22 cellular contexts compared by ENCODE assay signal in the genomic region with DNA sequence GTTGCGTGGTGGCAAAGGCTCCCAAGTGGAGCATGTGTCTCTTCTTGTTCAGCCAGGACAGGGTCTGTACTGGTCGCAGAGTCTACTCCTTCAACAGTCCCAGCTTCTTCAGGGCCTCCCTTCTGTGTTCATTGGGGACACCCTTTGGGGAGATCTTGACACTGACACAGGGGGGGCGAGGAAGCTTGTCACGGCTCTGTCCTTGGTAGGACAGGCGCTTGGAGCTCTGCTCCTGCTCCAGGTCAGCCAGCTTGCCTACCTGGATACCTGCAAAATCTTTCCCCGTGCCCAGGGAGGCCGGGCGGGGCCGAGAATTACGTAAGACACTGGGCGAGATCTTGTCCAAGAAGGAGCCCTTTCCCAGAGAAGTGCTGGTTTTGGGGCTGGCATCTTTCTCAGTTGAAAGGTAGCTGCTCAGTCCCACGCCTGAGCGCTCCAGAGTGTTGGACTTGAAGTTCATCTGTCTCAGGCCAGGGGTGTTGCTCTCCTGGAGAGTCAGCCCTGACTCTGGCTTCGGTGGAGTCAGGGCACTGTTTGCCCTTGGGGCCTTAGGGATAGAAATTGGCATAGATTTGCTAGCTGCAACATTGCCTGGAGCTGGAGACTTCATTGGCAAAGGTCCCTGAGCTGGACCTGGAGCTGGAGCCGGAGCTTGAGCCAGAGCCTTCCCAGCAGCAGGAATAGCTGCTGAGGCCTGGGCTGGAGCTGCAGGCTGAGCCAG. TPM values are rescaled to one million over a fixed set of nuclear protein-coding genes. Genes with fewer than 3 reads are reported as not detected.
DNase-seq lines count a peak whose midpoint lies in the region; ATAC-seq, FAIRE-seq and TF ChIP-seq lines count a peak whose summit lies in the region.
"Had no signal": no experiment of that assay in that cellular context is flagged by ENCODE, and none has a peak within 500 bp of the region (broad histone marks: within the 10 kb centered on the region; RNA-seq: fewer than 3 reads in every experiment).

No MANE protein-coding gene starts in this region.

- H3K4me3 ChIP-seq in IMR-90 (ENCODE audit: insufficient read depth, low read depth, low read length) (no peak overlapping the region), colonic mucosa (no peak overlapping the region), skin epidermis (no peak overlapping the region)
- H3K4me3 ChIP-seq: gastrocnemius medialis, Peyer's patch had no signal

- no peak for DNase-seq in IMR-90
- peak; percentile 43 for DNase-seq in colonic mucosa
- DNase-seq in RCC 7860 (ENCODE audit: low spot score): no peak
- DNase-seq in NAMALWA (ENCODE audit: low spot score): no peak
- DNase-seq: activated effector memory CD4-positive, alpha-beta T cell treated with Interleukin-2 at 50 U/mL for 16 hours; gastrocnemius medialis; NCI-H2081 treated with DMSO at 0.1 percent for 48 hours; NCI-H526; Peyer's patch; stimulated activated naive CD8-positive, alpha-beta T cell treated with anti-CD3 and anti-CD28 coated beads, Interleukin-15, Interleukin-2, amounts not matched to agents 100 U/mL and 50 U/mL, for 24 hours; T-cell; WERI-Rb-1 had no signal

- no peak overlapping the region for H2BK20ac ChIP-seq in IMR-90 (ENCODE audit: low read depth, low read length)

- H3K27me3 ChIP-seq in IMR-90 (ENCODE audit: control insufficient read depth, insufficient read depth, low read length) (no peaks in the 10 kb centered on the region; the same call in 1 of the 2 replicates), colonic mucosa (no peaks in the 10 kb centered on the region)
- H3K27me3 ChIP-seq: gastrocnemius medialis, Peyer's patch had no signal

- no peak overlapping the region for H3K4me2 ChIP-seq in IMR-90 (ENCODE audit: low read depth, low read length)

- dilution Hi-C loops in IMR-90 (cut with HindIII; ENCODE audit: low sequenced_read_pairs, unreplicated experiment): no loop called here

- no peaks in the 10 kb centered on the region for H3K9me3 ChIP-seq in IMR-90 (ENCODE audit: control insufficient read depth, insufficient read depth, low read length)
- no peaks in the 10 kb centered on the region for H3K9me3 ChIP-seq in colonic mucosa
- H3K9me3 ChIP-seq: gastrocnemius medialis, Peyer's patch had no signal

- no peak for FAIRE-seq in RCC 7860 (lab: Jason Lieb, UNC)
- FAIRE-seq: G401.6, GM12892, H1 had no signal

- H2BK120ac ChIP-seq in IMR-90 (ENCODE audit: low read depth, low read length): no peak overlapping the region

- ATAC-seq in IMR-90 (ENCODE audit: low read depth): no peak
- no peak for ATAC-seq in GM18505 (IDR thresholded peaks at IDR 0.05; ENCODE audit: unreplicated experiment)
- ATAC-seq: gastrocnemius medialis; stimulated activated naive CD8-positive, alpha-beta T cell treated with anti-CD3 and anti-CD28 coated beads, Interleukin-15, Interleukin-2, amounts not matched to agents 100 U/mL and 50 U/mL, for 24 hours; T-cell had no signal

- no peak for TF ChIP-seq RAD21 in IMR-90 (IDR thresholded peaks at IDR 0.05; ENCODE audit: low read length)

- POLR2A ChIA-PET in IMR-90 (lab: Charles Lee; ENCODE audit: unreplicated experiment): no interaction called here

- H3K36me3 ChIP-seq in IMR-90 (ENCODE audit: control insufficient read depth, insufficient read depth, low read length) (no peaks in the 10 kb centered on the region), colonic mucosa (no peaks in the 10 kb centered on the region)
- H3K36me3 ChIP-seq: gastrocnemius medialis, WERI-Rb-1 had no signal

- no peak overlapping the region for H3K56ac ChIP-seq in IMR-90 (ENCODE audit: extremely low read depth, insufficient read depth, low read length)

- no peak overlapping the region for H3K27ac ChIP-seq in IMR-90 (ENCODE audit: insufficient read depth, low read length)
- no peak overlapping the region for H3K27ac ChIP-seq in colonic mucosa
- H3K27ac ChIP-seq in skin epidermis: peak overlapping the region in 15 of 21 experiments; percentile 12 to 88 (median 75)
- H3K27ac ChIP-seq: gastrocnemius medialis, WERI-Rb-1 had no signal

- no peak overlapping the region for H3K23ac ChIP-seq in IMR-90 (ENCODE audit: low read depth, low read length)

- H2AK9ac ChIP-seq in IMR-90 (replicated peaks; ENCODE audit: low read depth, low read length, poor library complexity): peak overlapping the region; percentile 67

- intact Hi-C loops in IMR-90 (cut with micrococcal nuclease): no loop called here
- intact Hi-C loops in colonic mucosa (cut with DNase I): no loop called here

- no peak overlapping the region for H4K91ac ChIP-seq in IMR-90 (ENCODE audit: insufficient read depth, low read depth, low read length)

- 91% methylated on average over 12 of the region's 15 CpGs; no CpG with 5 or more reads in 1 of the 2 experiments for WGBS in IMR-90 (ENCODE audit: extremely low coverage in 2 of 2, insufficient read length in 1 of 2), 2 experiments

- H2BK15ac ChIP-seq in IMR-90 (ENCODE audit: low read depth, low read length): no peak overlapping the region

- H3K9me1 ChIP-seq in IMR-90 (ENCODE audit: insufficient read depth, low read length): peaks cover 14% of the 10 kb centered on the region

- no peak for TF ChIP-seq CTCF in IMR-90 (conservative IDR thresholded peaks at IDR 0.05; ENCODE audit: low read depth, low read length)
- no peak for TF ChIP-seq CTCF in colonic mucosa (IDR thresholded peaks at IDR 0.05)

- H2BK5ac ChIP-seq in IMR-90 (ENCODE audit: low read depth, low read length, poor library complexity, severe bottlenecking): no peak overlapping the region

- no peak overlapping the region for H3K14ac ChIP-seq in IMR-90 (replicated peaks; ENCODE audit: low read depth, low read length)

- H4K8ac ChIP-seq in IMR-90 (ENCODE audit: low read depth in 2 of 2, low read length in 2 of 2): no peak overlapping the region

- peak overlapping the region; percentile 54 for H2AFZ ChIP-seq in IMR-90 (replicated peaks; ENCODE audit: low read length, poor library complexity)

- no peak overlapping the region for H4K5ac ChIP-seq in IMR-90 (ENCODE audit: low read depth, low read length)

- no peak overlapping the region for H3K18ac ChIP-seq in IMR-90 (ENCODE audit: low read depth, low read length)

- in situ Hi-C loops in IMR-90 (cut with MboI; ENCODE audit: low sequenced_read_pairs): no loop called here

- H3K9ac ChIP-seq in IMR-90 (ENCODE audit: low read depth, low read length) (no peak overlapping the region), colonic mucosa (ENCODE audit: low read depth in 2 of 2, low read length in 2 of 2) (no peak overlapping the region)

- no TSS peak for BruUV-seq in IMR-90 (replicated peaks; lab: Mats Ljungman, UMichigan)

- peak overlapping the region; percentile 16; the same call in 1 of the 2 replicates for H3K4ac ChIP-seq in IMR-90 (ENCODE audit: low read depth, low read length)

- H3K4me1 ChIP-seq in IMR-90 (ENCODE audit: control insufficient read depth, insufficient read depth, low read length) (peaks cover 6% of the 10 kb centered on the region), colonic mucosa (no peaks in the 10 kb centered on the region)

- TF ChIP-seq POLR2A in IMR-90 (IDR thresholded peaks at IDR 0.05; ENCODE audit: low read depth, low read length) (no peak), GM18505 (IDR thresholded peaks at IDR 0.05; ENCODE audit: borderline replicate concordance, extremely low read depth, insufficient read depth, insufficient read length) (no peak)

- H4K20me1 ChIP-seq in IMR-90 (ENCODE audit: insufficient read depth, low read length): no peaks in the 10 kb centered on the region

- H2AK5ac ChIP-seq in IMR-90 (ENCODE audit: low read depth, low read length): no peak overlapping the region

- CTCF ChIA-PET in IMR-90 (lab: Yijun Ruan, JAX): no interaction called here

- H3K79me1 ChIP-seq in IMR-90 (ENCODE audit: low read depth in 1 of 2, low read length in 2 of 2): no peaks in the 10 kb centered on the region

TF ChIP-seq in IMR-90, 13 proteins besides CTCF, POLR2A, EP300 and RAD21:
- no peak for TF ChIP-seq MXI1 (IDR thresholded peaks at IDR 0.05; ENCODE audit: borderline replicate concordance, low read depth, low read length)

RNA-seq across cellular contexts. Expression of a gene that starts 10.5 kb away (rescaled TPM):
- total RNA-seq in IMR-90 (2012; rRNA removed) (under 0.01 TPM in 1 of 2 replicates, not detected in the other), colonic mucosa (10 to 100 TPM; 12.0 to 25.5 TPM)
- polyA plus RNA-seq in IMR-90 (2012; rRNA removed): 0.03 TPM in 1 of 2 replicates, not detected in the other
- 0.01 TPM in 1 of 2 replicates, not detected in the other for polyA plus RNA-seq in IMR-90 (2012; cell fraction: cytosol; rRNA removed)
- 0.01 and 0.03 TPM in 2 replicates for polyA plus RNA-seq in IMR-90 (2012; cell fraction: nucleus; rRNA removed; ENCODE audit: low replicate concordance)
- total RNA-seq: lung microvascular endothelial cell; natural killer cell treated with Interleukin-12 subunit alpha and Interleukin-12 subunit beta and Interleukin-15 and Interleukin-18, amount 100 ng/mL, for 72 hours had no signal

RNA-seq across cellular contexts. Expression of a gene that starts 29.0 kb away (rescaled TPM):
- total RNA-seq in IMR-90 (2012; rRNA removed): 5.4 and 10.3 TPM in 2 replicates
- polyA plus RNA-seq in IMR-90 (2012; rRNA removed): 1.6 and 1.8 TPM in 2 replicates
- 0.17 and 0.26 TPM in 2 replicates for polyA plus RNA-seq in IMR-90 (2012; cell fraction: cytosol; rRNA removed)
- 0.81 and 3.8 TPM in 2 replicates for polyA plus RNA-seq in IMR-90 (2012; cell fraction: nucleus; rRNA removed; ENCODE audit: low replicate concordance)
- 1 to 10 TPM; 5.7 to 8.0 TPM for total RNA-seq in colonic mucosa

RNA-seq across cellular contexts. Expression of a gene that starts 31.0 kb away (rescaled TPM):
- 1.3 and 1.7 TPM in 2 replicates for total RNA-seq in IMR-90 (2012; rRNA removed)
- 0.53 and 0.62 TPM in 2 replicates for polyA plus RNA-seq in IMR-90 (2012; rRNA removed)
- 0.14 TPM in 2 replicates for polyA plus RNA-seq in IMR-90 (2012; cell fraction: cytosol; rRNA removed)
- polyA plus RNA-seq in IMR-90 (2012; cell fraction: nucleus; rRNA removed; ENCODE audit: low replicate concordance): 0.27 and 1.4 TPM in 2 replicates
- total RNA-seq in colonic mucosa: 10 to 100 TPM; 52.1 to 88.5 TPM

RNA-seq across cellular contexts. Expression of a gene that starts 51.8 kb away (rescaled TPM):
- total RNA-seq in IMR-90 (2012; rRNA removed): not detected in 2 replicates
- polyA plus RNA-seq in IMR-90 (2012; rRNA removed): not detected in 2 replicates
- not detected in 2 replicates for polyA plus RNA-seq in IMR-90 (2012; cell fraction: cytosol; rRNA removed)
- polyA plus RNA-seq in IMR-90 (2012; cell fraction: nucleus; rRNA removed; ENCODE audit: low replicate concordance): 0.05 TPM in 1 of 2 replicates, not detected in the other
- total RNA-seq in colonic mucosa: 1 to 10 TPM in 1 of 2 donors, under 1 TPM in 1; 0.56 to 4.5 TPM
- total RNA-seq: cerebellum; gastrocnemius medialis; H1; HT1080; lung microvascular endothelial cell; natural killer cell treated with Interleukin-12 subunit alpha and Interleukin-12 subunit beta and Interleukin-15 and Interleukin-18, amount 100 ng/mL, for 72 hours; pulmonary artery endothelial cell; T-cell had no signal
- polyA plus RNA-seq: H1 had no signal

Comparison
In these comparisons a context has a peak if more than half of its experiments do, and no peak if none do; other contexts are left out.
1. H3K27ac ChIP-seq: peak in skin epidermis (15 of 21); none in IMR-90 (single experiment) and colonic mucosa (single experiment).
2. RNA of a gene that starts 10.5 kb away (total RNA-seq): 12.0 to 25.5 TPM in colonic mucosa; under 0.01 TPM in IMR-90; every median in the first group is over 10 times any median in the second.
3. RNA of a gene that starts 31.0 kb away (total RNA-seq): 52.1 to 88.5 TPM in colonic mucosa; 1.3 to 1.7 TPM in IMR-90; every median in the first group is over 10 times any median in the second.